29 cellular contexts compared by ENCODE assay signal in the genomic region with DNA sequence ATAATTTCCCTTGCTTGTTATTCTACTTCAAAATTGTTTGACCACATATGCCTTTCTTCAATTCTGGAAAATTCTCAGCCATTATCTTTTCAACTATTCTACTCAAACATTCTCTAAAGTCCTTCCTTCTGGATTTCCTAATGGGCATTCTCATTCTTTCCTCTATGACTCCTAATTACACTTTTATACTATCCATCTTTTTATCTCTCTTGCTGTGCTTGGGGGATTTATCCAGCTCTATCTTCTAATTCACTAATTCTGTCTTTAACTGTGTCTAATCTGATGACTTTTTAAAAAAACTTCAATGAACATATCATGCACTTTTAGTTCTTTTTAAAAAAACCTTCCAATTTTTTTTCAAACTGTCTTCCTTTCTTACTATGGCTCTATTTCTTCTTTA. TPM values are rescaled to one million over a fixed set of nuclear protein-coding genes. Genes with fewer than 3 reads are reported as not detected.
DNase-seq lines count a peak whose midpoint lies in the region; ATAC-seq and TF ChIP-seq lines count a peak whose summit lies in the region.
"Had no signal": no experiment of that assay in that cellular context is flagged by ENCODE, and none has a peak within 500 bp of the region (broad histone marks: within the 10 kb centered on the region; RNA-seq: fewer than 3 reads in every experiment).

No MANE protein-coding gene starts in this region.

- H3K4me1 ChIP-seq in SK-N-SH (ENCODE audit: control insufficient read depth in 1 of 2, insufficient read depth in 2 of 2, low read depth in 1 of 2, low read length in 1 of 2), result no peaks in the 10 kb centered on the region
- no peaks in the 10 kb centered on the region for H3K4me1 ChIP-seq in HEK293 (ENCODE audit: control insufficient read depth, insufficient read depth, low read length)
- H3K4me1 ChIP-seq: A549, BE2C, Caco-2 had no signal

- H2AFZ ChIP-seq in SK-N-SH (ENCODE audit: low read depth), result no peak overlapping the region

- TF ChIP-seq CTCF in SK-N-SH (IDR thresholded peaks at IDR 0.05) (no peak), HEK293 (tag by site-specific recombination; IDR thresholded peaks at IDR 0.05) (no peak)

- DNase-seq in SK-N-SH (no peak), AG20443 (ENCODE audit: low spot score) (no peak)
- DNase-seq: 8988T; ACHN; AML-193; BE2C; C1 segment of cervical spinal cord; Caco-2; Calu3; CD4-positive, alpha-beta memory T cell; CD4-positive, alpha-beta T cell; CD4-positive, CD25-positive, alpha-beta regulatory T cell; CD8-positive, alpha-beta memory T cell; CD8-positive, alpha-beta T cell; COR-L47; DMS 273 treated with DMSO at 0.1 percent for 48 hours; DMS153; DMS53; DMS79; DMS79 treated with DMSO at 0.1 percent for 48 hours; DND-41; EL had no signal

- POLR2A ChIA-PET in SK-N-SH (lab: Yijun Ruan, JAX) (no interaction called here), HEK293 (lab: Yijun Ruan, JAX) (no interaction called here)

- CTCF ChIA-PET in SK-N-SH (lab: Yijun Ruan, JAX) (no interaction called here), HEK293 (lab: Yijun Ruan, JAX) (no interaction called here)

- H3K27me3 ChIP-seq in SK-N-SH (ENCODE audit: insufficient read depth), result no peaks in the 10 kb centered on the region
- H3K27me3 ChIP-seq: BLaER1; BLaER1 treated with 17β-estradiol and CSF1 and Interleukin-3, amounts not matched to agents 10 nM and 100 nM had no signal

- H3K4me3 ChIP-seq in SK-N-SH (ENCODE audit: low read depth in 2 of 2, low read length in 1 of 2) (no peak overlapping the region), HEK293 (ENCODE audit: low read depth, low read length) (no peak overlapping the region)
- H3K4me3 ChIP-seq: A549; BLaER1; BLaER1 treated with 17β-estradiol and CSF1 and Interleukin-3, amounts not matched to agents 10 nM and 100 nM had no signal

- H3K36me3 ChIP-seq in SK-N-SH (replicated peaks in 1 of 2; ENCODE audit: control insufficient read depth in 1 of 2, insufficient read depth in 2 of 2, low read length in 1 of 2) (no peaks in the 10 kb centered on the region), HEK293 (ENCODE audit: control insufficient read depth in 2 of 2, insufficient read depth in 1 of 2, low read length in 2 of 2) (no peaks in the 10 kb centered on the region)
- H3K36me3 ChIP-seq: BE2C had no signal

- no peak overlapping the region for H3K9ac ChIP-seq in SK-N-SH
- H3K9ac ChIP-seq: BLaER1; BLaER1 treated with 17β-estradiol and CSF1 and Interleukin-3, amounts not matched to agents 10 nM and 100 nM had no signal

- no peak for ATAC-seq in SK-N-SH treated with all-trans-retinoic acid at 6 μM for 48 hours
- ATAC-seq: A549; CD8-positive, alpha-beta T cell had no signal

- TF ChIP-seq RAD21 in SK-N-SH (IDR thresholded peaks at IDR 0.05; ENCODE audit: low read length), result no peak

- no peaks in the 10 kb centered on the region for H4K20me1 ChIP-seq in SK-N-SH (ENCODE audit: insufficient read depth)
- H4K20me1 ChIP-seq: BLaER1; BLaER1 treated with 17β-estradiol and CSF1 and Interleukin-3, amounts not matched to agents 10 nM and 100 nM had no signal

- H3K27ac ChIP-seq in SK-N-SH (ENCODE audit: low read depth in 2 of 2, low read length in 1 of 2), result no peak overlapping the region
- H3K27ac ChIP-seq in HEK293 (ENCODE audit: extremely low read depth, low read depth, low read length), result no peak overlapping the region
- H3K27ac ChIP-seq: 22Rv1; A549; BLaER1; BLaER1 treated with 17β-estradiol and CSF1 and Interleukin-3, amounts not matched to agents 10 nM and 100 nM; C4-2B had no signal

- H3K79me2 ChIP-seq in SK-N-SH (ENCODE audit: insufficient read depth), result no peaks in the 10 kb centered on the region

- H3K4me2 ChIP-seq in SK-N-SH, result no peak overlapping the region
- H3K4me2 ChIP-seq: A549; BLaER1; BLaER1 treated with 17β-estradiol and CSF1 and Interleukin-3, amounts not matched to agents 10 nM and 100 nM had no signal

- TF ChIP-seq EP300 in SK-N-SH (IDR thresholded peaks at IDR 0.05; ENCODE audit: borderline replicate concordance in 1 of 2, low read depth in 1 of 2, low read length in 1 of 2), result no peak

- no peaks in the 10 kb centered on the region for H3K9me2 ChIP-seq in SK-N-SH

- no peaks in the 10 kb centered on the region for H3F3A ChIP-seq in SK-N-SH (replicated peaks; ENCODE audit: insufficient read depth)

- H3K9me3 ChIP-seq in SK-N-SH (peaks cover 5% of the 10 kb centered on the region; the same call in 1 of the 2 replicates), HEK293 (ENCODE audit: control insufficient read depth, insufficient read depth, low read depth, low read length) (no peaks in the 10 kb centered on the region)
- H3K9me3 ChIP-seq: BE2C had no signal

TF ChIP-seq in SK-N-SH treated with all-trans-retinoic acid at 6 μM for 48 hours, 23 proteins besides CTCF, POLR2A, EP300 and RAD21 (continues in another document):
- TF ChIP-seq ISL1 (CRISPR knock-in tag; IDR thresholded peaks at IDR 0.05), result no peak
- no peak for TF ChIP-seq SNAI2 (CRISPR knock-in tag; IDR thresholded peaks at IDR 0.05)
- no peak for TF ChIP-seq ARNTL (CRISPR knock-in tag; IDR thresholded peaks at IDR 0.05; ENCODE audit: borderline replicate concordance, low read depth)
- TF ChIP-seq, protein P1, sequence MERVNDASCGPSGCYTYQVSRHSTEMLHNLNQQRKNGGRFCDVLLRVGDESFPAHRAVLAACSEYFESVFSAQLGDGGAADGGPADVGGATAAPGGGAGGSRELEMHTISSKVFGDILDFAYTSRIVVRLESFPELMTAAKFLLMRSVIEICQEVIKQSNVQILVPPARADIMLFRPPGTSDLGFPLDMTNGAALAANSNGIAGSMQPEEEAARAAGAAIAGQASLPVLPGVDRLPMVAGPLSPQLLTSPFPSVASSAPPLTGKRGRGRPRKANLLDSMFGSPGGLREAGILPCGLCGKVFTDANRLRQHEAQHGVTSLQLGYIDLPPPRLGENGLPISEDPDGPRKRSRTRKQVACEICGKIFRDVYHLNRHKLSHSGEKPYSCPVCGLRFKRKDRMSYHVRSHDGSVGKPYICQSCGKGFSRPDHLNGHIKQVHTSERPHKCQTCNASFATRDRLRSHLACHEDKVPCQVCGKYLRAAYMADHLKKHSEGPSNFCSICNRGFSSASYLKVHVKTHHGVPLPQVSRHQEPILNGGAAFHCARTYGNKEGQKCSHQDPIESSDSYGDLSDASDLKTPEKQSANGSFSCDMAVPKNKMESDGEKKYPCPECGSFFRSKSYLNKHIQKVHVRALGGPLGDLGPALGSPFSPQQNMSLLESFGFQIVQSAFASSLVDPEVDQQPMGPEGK (CRISPR knock-in tag; IDR thresholded peaks at IDR 0.05; ENCODE audit: borderline replicate concordance), result no peak
- TF ChIP-seq TOX (CRISPR knock-in tag; IDR thresholded peaks at IDR 0.05; ENCODE audit: borderline replicate concordance), result no peak
- TF ChIP-seq ZFP30 (CRISPR knock-in tag; IDR thresholded peaks at IDR 0.05), result peak; percentile 43; the same call in 1 of the 2 replicates

TF ChIP-seq in SK-N-SH, 30 proteins besides CTCF, POLR2A, EP300 and RAD21:
- TF ChIP-seq FOXM1 (IDR thresholded peaks at IDR 0.05; ENCODE audit: low read depth) (no peak), RFX5 (IDR thresholded peaks at IDR 0.05; ENCODE audit: low read length) (no peak), TAF1 (IDR thresholded peaks at IDR 0.05; ENCODE audit: borderline replicate concordance, low read depth, low read length) (no peak), EZH2phosphoT487 (IDR thresholded peaks at IDR 0.05; ENCODE audit: borderline replicate concordance, low read depth) (no peak)

TF ChIP-seq in HEK293, 187 proteins besides CTCF, POLR2A, EP300 and RAD21:
- TF ChIP-seq, protein P2, sequence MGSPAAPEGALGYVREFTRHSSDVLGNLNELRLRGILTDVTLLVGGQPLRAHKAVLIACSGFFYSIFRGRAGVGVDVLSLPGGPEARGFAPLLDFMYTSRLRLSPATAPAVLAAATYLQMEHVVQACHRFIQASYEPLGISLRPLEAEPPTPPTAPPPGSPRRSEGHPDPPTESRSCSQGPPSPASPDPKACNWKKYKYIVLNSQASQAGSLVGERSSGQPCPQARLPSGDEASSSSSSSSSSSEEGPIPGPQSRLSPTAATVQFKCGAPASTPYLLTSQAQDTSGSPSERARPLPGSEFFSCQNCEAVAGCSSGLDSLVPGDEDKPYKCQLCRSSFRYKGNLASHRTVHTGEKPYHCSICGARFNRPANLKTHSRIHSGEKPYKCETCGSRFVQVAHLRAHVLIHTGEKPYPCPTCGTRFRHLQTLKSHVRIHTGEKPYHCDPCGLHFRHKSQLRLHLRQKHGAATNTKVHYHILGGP (tag by site-specific recombination; IDR thresholded peaks at IDR 0.05), result no peak
- TF ChIP-seq ZNF354C (tag by site-specific recombination; IDR thresholded peaks at IDR 0.05; ENCODE audit: borderline replicate concordance, low read depth), result no peak
- peak; percentile 90 for TF ChIP-seq MZF1 (tag by site-specific recombination; IDR thresholded peaks at IDR 0.05; ENCODE audit: borderline replicate concordance)
- no peak for TF ChIP-seq ZNF548 (tag by site-specific recombination; IDR thresholded peaks at IDR 0.05)

RNA-seq across cellular contexts. Expression of a gene that starts 38.4 kb away (rescaled TPM):
- polyA plus RNA-seq in SK-N-SH (2012; rRNA removed), result 1.4 and 2.2 TPM in 2 replicates
- 2.0 and 2.4 TPM in 2 replicates for polyA plus RNA-seq in SK-N-SH (2012; cell fraction: cytosol; rRNA removed)
- 2.4 and 3.1 TPM in 2 replicates for polyA plus RNA-seq in SK-N-SH (2012; cell fraction: nucleus; rRNA removed)
